ENCODE assay signal across 21 cellular contexts in genomic region chr6:11750682-11751081, GRCh38. TPM values are rescaled to one million over a fixed set of nuclear protein-coding genes. Genes with fewer than 3 reads are reported as not detected.
DNase-seq lines count a peak whose midpoint lies in the region; ATAC-seq and TF ChIP-seq lines count a peak whose summit lies in the region.
"Had no signal": no experiment of that assay in that cellular context is flagged by ENCODE, and none has a peak within 500 bp of the region (broad histone marks: within the 10 kb centered on the region; RNA-seq: fewer than 3 reads in every experiment).

No MANE protein-coding gene starts in this region.

- H3K4me1 ChIP-seq in HEK293 (ENCODE audit: control insufficient read depth, insufficient read depth, low read length) (peaks cover 13% of the 10 kb centered on the region), transverse colon (peaks cover 0 to 29% (median 6%) of the 10 kb centered on the region in 4 donors)
- H3K4me1 ChIP-seq: BLaER1 had no signal

- H3K36me3 ChIP-seq in HEK293 (ENCODE audit: control insufficient read depth in 2 of 2, insufficient read depth in 1 of 2, low read length in 2 of 2) (no peaks in the 10 kb centered on the region), brain microvascular endothelial cell (replicated peaks) (no peaks in the 10 kb centered on the region), transverse colon (no peaks in the 10 kb centered on the region)
- H3K36me3 ChIP-seq: BLaER1 had no signal

- H3K27me3 ChIP-seq in brain microvascular endothelial cell (replicated peaks) (no peaks in the 10 kb centered on the region), transverse colon (no peaks in the 10 kb centered on the region)
- H3K27me3 ChIP-seq: BLaER1 had no signal

- 11 to 47% methylated on average over 3 to 7 of the region's 7 CpGs for WGBS in transverse colon (ENCODE audit: low coverage in 1 of 2), 2 donors

- CTCF ChIA-PET in HEK293 (lab: Yijun Ruan, JAX): no interaction called here

- no peak for TF ChIP-seq POLR2A in transverse colon (IDR thresholded peaks at IDR 0.05)

- intact Hi-C loops in transverse colon (cut with DNase I; ENCODE audit: low total_unique reads): no loop called here

- DNase-seq in brain microvascular endothelial cell (peak; percentile 23), left lobe of liver (ENCODE audit: low spot score) (peak; percentile 57), transverse colon (peak; percentile 70), kidney tubule cell (ENCODE audit: low spot score) (no peak), omental fat pad (ENCODE audit: low spot score) (no peak), GF-D8 (lab: John Stamatoyannopoulos, UW) (no peak)
- DNase-seq: ACHN; CD4-positive, alpha-beta memory T cell; HFFc6; KBM-7; NCI-H1092; NCI-H1436 treated with DMSO at 0.1 percent for 48 hours; NCI-H1930; NCI-H2227 treated with DMSO at 0.1 percent for 48 hours; NCI-H510A treated with DMSO at 0.1 percent for 48 hours; NCI-H774; NK-92 treated with Interleukin-12 subunit alpha and Interleukin-12 subunit beta, amount 100 ng/mL, for 24 hours had no signal

- H3K9me3 ChIP-seq in HEK293 (ENCODE audit: control insufficient read depth, insufficient read depth, low read depth, low read length) (no peaks in the 10 kb centered on the region), transverse colon (no peaks in the 10 kb centered on the region)
- H3K9me3 ChIP-seq: BLaER1 had no signal

- H3K27ac ChIP-seq in HEK293 (ENCODE audit: extremely low read depth, low read depth, low read length) (peak overlapping the region; percentile 33), brain microvascular endothelial cell (no peak overlapping the region), transverse colon (peak overlapping the region; percentile 57 to 74 (median 68))
- H3K27ac ChIP-seq: BLaER1 had no signal

- TF ChIP-seq EP300 in transverse colon (IDR thresholded peaks at IDR 0.05; ENCODE audit: low read depth): no peak

- in situ Hi-C loops in brain microvascular endothelial cell (cut with HindIII; ENCODE audit: low pct_ligation_motif_present, low sequenced_read_pairs): loop anchor here (25.0 kb wide), 1 partner anchor 262 kb away; the partner anchor contains the start of gene HIVEP1
- in situ Hi-C loops in transverse colon (cut with MboI; ENCODE audit: low pct_ligation_motif_present in 1 of 4, low pct_unique_long_range_greater_than_20kb in 1 of 4, low sequenced_read_pairs in 3 of 4): no loop called here

- ATAC-seq in left lobe of liver (peak; percentile 87), omental fat pad (ENCODE audit: low FRiP score) (no peak)
- ATAC-seq: Panc1, SK-N-SH treated with all-trans-retinoic acid at 6 μM for 48 hours had no signal

- POLR2A ChIA-PET in HEK293 (lab: Yijun Ruan, JAX): interaction anchor here (1.3 kb wide), 1 partner anchor 262 kb away, joined by 3 read pairs; no protein-coding TSS in a partner anchor

- TF ChIP-seq CTCF in HEK293 (tag by site-specific recombination; IDR thresholded peaks at IDR 0.05) (no peak), brain microvascular endothelial cell (IDR thresholded peaks at IDR 0.05; ENCODE audit: low read depth, low read length, missing control alignments) (no peak), transverse colon (IDR thresholded peaks at IDR 0.05) (no peak), omental fat pad (IDR thresholded peaks at IDR 0.05) (no peak)

- no peak overlapping the region for H3K4me3 ChIP-seq in HEK293 (ENCODE audit: low read depth, low read length)
- no peak overlapping the region for H3K4me3 ChIP-seq in brain microvascular endothelial cell (ENCODE audit: low read depth, low read length)
- no peak overlapping the region for H3K4me3 ChIP-seq in transverse colon
- H3K4me3 ChIP-seq: BLaER1 had no signal

TF ChIP-seq in HEK293, 187 proteins besides CTCF, POLR2A, EP300 and RAD21 (continues in another document):
- TF ChIP-seq FEZF1 (tag by site-specific recombination; IDR thresholded peaks at IDR 0.05): peak; percentile 51
- 0 out of 2 replicates have a peak, but pooled peaks have one; percentile 39 for TF ChIP-seq SP7 (tag by site-specific recombination; IDR thresholded peaks at IDR 0.05)
- 0 out of 2 replicates have a peak, but pooled peaks have one; percentile 52 for TF ChIP-seq ZNF580 (tag by site-specific recombination; IDR thresholded peaks at IDR 0.05)
- TF ChIP-seq ZSCAN23 (tag by site-specific recombination; IDR thresholded peaks at IDR 0.05): no peak
- TF ChIP-seq ZXDB (tag by site-specific recombination; IDR thresholded peaks at IDR 0.05): peak; percentile 83
- no peak for TF ChIP-seq ZNF623 (tag by site-specific recombination; IDR thresholded peaks at IDR 0.05)
- peak; percentile 51 for TF ChIP-seq ZBTB17 (tag by site-specific recombination; IDR thresholded peaks at IDR 0.05)
- TF ChIP-seq, protein P1, sequence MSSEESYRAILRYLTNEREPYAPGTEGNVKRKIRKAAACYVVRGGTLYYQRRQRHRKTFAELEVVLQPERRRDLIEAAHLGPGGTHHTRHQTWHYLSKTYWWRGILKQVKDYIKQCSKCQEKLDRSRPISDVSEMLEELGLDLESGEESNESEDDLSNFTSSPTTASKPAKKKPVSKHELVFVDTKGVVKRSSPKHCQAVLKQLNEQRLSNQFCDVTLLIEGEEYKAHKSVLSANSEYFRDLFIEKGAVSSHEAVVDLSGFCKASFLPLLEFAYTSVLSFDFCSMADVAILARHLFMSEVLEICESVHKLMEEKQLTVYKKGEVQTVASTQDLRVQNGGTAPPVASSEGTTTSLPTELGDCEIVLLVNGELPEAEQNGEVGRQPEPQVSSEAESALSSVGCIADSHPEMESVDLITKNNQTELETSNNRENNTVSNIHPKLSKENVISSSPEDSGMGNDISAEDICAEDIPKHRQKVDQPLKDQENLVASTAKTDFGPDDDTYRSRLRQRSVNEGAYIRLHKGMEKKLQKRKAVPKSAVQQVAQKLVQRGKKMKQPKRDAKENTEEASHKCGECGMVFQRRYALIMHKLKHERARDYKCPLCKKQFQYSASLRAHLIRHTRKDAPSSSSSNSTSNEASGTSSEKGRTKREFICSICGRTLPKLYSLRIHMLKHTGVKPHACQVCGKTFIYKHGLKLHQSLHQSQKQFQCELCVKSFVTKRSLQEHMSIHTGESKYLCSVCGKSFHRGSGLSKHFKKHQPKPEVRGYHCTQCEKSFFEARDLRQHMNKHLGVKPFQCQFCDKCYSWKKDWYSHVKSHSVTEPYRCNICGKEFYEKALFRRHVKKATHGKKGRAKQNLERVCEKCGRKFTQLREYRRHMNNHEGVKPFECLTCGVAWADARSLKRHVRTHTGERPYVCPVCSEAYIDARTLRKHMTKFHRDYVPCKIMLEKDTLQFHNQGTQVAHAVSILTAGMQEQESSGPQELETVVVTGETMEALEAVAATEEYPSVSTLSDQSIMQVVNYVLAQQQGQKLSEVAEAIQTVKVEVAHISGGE (tag by site-specific recombination; conservative IDR thresholded peaks at IDR 0.05; ENCODE audit: low read depth): no peak
- no peak for TF ChIP-seq ZNF560 (tag by site-specific recombination; IDR thresholded peaks at IDR 0.05; ENCODE audit: borderline replicate concordance)
- TF ChIP-seq ZEB2 (tag by site-specific recombination; IDR thresholded peaks at IDR 0.05): peak; percentile 62; the same call in 1 of the 2 replicates
- no peak for TF ChIP-seq ZNF214 (tag by site-specific recombination; IDR thresholded peaks at IDR 0.05; ENCODE audit: borderline replicate concordance)
- TF ChIP-seq, protein P2, sequence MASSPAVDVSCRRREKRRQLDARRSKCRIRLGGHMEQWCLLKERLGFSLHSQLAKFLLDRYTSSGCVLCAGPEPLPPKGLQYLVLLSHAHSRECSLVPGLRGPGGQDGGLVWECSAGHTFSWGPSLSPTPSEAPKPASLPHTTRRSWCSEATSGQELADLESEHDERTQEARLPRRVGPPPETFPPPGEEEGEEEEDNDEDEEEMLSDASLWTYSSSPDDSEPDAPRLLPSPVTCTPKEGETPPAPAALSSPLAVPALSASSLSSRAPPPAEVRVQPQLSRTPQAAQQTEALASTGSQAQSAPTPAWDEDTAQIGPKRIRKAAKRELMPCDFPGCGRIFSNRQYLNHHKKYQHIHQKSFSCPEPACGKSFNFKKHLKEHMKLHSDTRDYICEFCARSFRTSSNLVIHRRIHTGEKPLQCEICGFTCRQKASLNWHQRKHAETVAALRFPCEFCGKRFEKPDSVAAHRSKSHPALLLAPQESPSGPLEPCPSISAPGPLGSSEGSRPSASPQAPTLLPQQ (tag by site-specific recombination; IDR thresholded peaks at IDR 0.05): 0 out of 2 replicates have a peak, but pooled peaks have one; percentile 19
- no peak for TF ChIP-seq ZNF248 (tag by site-specific recombination; IDR thresholded peaks at IDR 0.05)
- no peak for TF ChIP-seq ZNF426 (tag by site-specific recombination; IDR thresholded peaks at IDR 0.05)
- TF ChIP-seq SCRT1 (tag by site-specific recombination; IDR thresholded peaks at IDR 0.05; ENCODE audit: borderline replicate concordance): no peak
- TF ChIP-seq, protein P3, sequence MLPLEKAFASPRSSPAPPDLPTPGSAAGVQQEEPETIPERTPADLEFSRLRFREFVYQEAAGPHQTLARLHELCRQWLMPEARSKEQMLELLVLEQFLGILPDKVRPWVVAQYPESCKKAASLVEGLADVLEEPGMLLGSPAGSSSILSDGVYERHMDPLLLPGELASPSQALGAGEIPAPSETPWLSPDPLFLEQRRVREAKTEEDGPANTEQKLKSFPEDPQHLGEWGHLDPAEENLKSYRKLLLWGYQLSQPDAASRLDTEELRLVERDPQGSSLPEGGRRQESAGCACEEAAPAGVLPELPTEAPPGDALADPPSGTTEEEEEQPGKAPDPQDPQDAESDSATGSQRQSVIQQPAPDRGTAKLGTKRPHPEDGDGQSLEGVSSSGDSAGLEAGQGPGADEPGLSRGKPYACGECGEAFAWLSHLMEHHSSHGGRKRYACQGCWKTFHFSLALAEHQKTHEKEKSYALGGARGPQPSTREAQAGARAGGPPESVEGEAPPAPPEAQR (tag by site-specific recombination; IDR thresholded peaks at IDR 0.05): no peak

RNA-seq across cellular contexts. Expression of gene ADTRP, which starts 27.9 kb away (rescaled TPM):
- total RNA-seq in left lobe of liver (0.25 TPM), transverse colon (100 to 1,000 TPM; 119 to 199 (median 181) TPM), omental fat pad (1 to 10 TPM in 1 of 4 donors, under 1 TPM in 2, not detected in 1; 0.31 to 2.4 (median 0.37) TPM)

Comparison
In these comparisons a context has a peak if more than half of its experiments do, and no peak if none do; other contexts are left out.
1. DNase-seq: peak in brain microvascular endothelial cell (single experiment), left lobe of liver (single experiment) and transverse colon (single experiment); none in kidney tubule cell (single experiment), omental fat pad (single experiment) and GF-D8 (single experiment).
2. RNA of gene ADTRP, which starts 27.9 kb away (total RNA-seq): 119 to 199 TPM in transverse colon; 0.31 to 2.4 TPM in omental fat pad and 0.25 TPM in left lobe of liver (single experiment); every median in the first group is over 10 times any median in the second.